In the genomic region with DNA sequence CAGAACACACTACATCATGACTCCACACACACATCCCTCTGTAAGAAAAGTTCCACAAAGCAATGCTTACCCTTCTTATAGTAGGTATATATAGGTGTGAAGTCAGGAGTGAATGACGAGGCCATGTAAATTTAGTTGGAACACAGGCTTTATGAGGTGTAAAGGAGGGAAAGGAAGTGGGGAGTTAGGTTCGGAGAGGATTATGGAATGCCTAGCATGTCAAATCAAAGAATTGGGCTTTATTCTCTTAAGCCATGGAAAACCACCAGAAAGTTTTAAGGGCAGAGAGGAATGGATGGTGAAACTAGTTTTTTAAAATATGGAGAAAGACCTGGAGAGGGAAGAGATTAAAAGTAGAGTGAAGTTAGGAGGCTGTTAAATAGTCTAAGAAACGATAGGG, we compare ENCODE assay signal across 25 cellular contexts. TPM values are rescaled to one million over a fixed set of nuclear protein-coding genes. Genes with fewer than 3 reads are reported as not detected.
DNase-seq lines count a peak whose midpoint lies in the region; ATAC-seq, FAIRE-seq and TF ChIP-seq lines count a peak whose summit lies in the region.
"Had no signal": no experiment of that assay in that cellular context is flagged by ENCODE, and none has a peak within 500 bp of the region (broad histone marks: within the 10 kb centered on the region; RNA-seq: fewer than 3 reads in every experiment).

No MANE protein-coding gene starts in this region.

- no peak overlapping the region for H3K4me3 Mint-ChIP-seq in activated naive CD8-positive, alpha-beta T cell treated with anti-CD3 and anti-CD28 coated beads for 36 hours
- H3K4me3 Mint-ChIP-seq in activated naive CD8-positive, alpha-beta T cell treated with anti-CD3 and anti-CD28 coated beads, Interleukin-2, amount 50 U/mL, for 24 hours, result no peak overlapping the region
- H3K4me3 Mint-ChIP-seq: CD8-positive, alpha-beta T cell; HFFc6 had no signal

- H3K4me3 ChIP-seq in endothelial cell of umbilical vein (replicated peaks in 1 of 3; ENCODE audit: insufficient read depth in 1 of 3, low read depth in 1 of 3, low read length in 3 of 3) (no peak overlapping the region), mucosa of descending colon (no peak overlapping the region)
- H3K4me3 ChIP-seq: A549, HAP-1, MG63, PC-9 had no signal

- DNase-seq in activated naive CD8-positive, alpha-beta T cell treated with anti-CD3 and anti-CD28 coated beads for 36 hours, result no peak
- no peak for DNase-seq in activated naive CD8-positive, alpha-beta T cell treated with anti-CD3 and anti-CD28 coated beads, Interleukin-2, amount 50 U/mL, for 24 hours
- DNase-seq in endothelial cell of umbilical vein (ENCODE audit: low read depth, low spot score) (no peak), NCI-H2196 (lab: John Stamatoyannopoulos, UW; ENCODE audit: unreplicated experiment) (no peak), ACHN (no peak), mucosa of descending colon (no peak)
- DNase-seq: C1 segment of cervical spinal cord; Caco-2; CD8-positive, alpha-beta T cell; GOT3; HFFc6; KBM-7; MG63; NCI-H1105 treated with DMSO at 0.1 percent for 48 hours; NCI-H1930; NCI-H2107; NCI-H446; NCI-H524 treated with DMSO at 0.1 percent for 48 hours; PC-9 had no signal

- H3K4me1 ChIP-seq in endothelial cell of umbilical vein (ENCODE audit: control insufficient read depth, extremely low read depth, insufficient read depth, low read length), result no peaks in the 10 kb centered on the region
- H3K4me1 ChIP-seq in mucosa of descending colon (ENCODE audit: low read depth), result no peaks in the 10 kb centered on the region
- H3K4me1 ChIP-seq: A549, Caco-2, HAP-1 had no signal

- H3K36me3 ChIP-seq in endothelial cell of umbilical vein (ENCODE audit: control insufficient read depth in 2 of 2, extremely low read depth in 1 of 2, insufficient read depth in 2 of 2, low read length in 2 of 2) (peaks cover 12 to 14% of the 10 kb centered on the region in 2 experiments), mucosa of descending colon (ENCODE audit: low read depth) (no peaks in the 10 kb centered on the region)

- TF ChIP-seq CTCF in VCaP (conservative IDR thresholded peaks at IDR 0.05), result no peak
- TF ChIP-seq CTCF in endothelial cell of umbilical vein (IDR thresholded peaks at IDR 0.05; ENCODE audit: extremely low read depth in 1 of 2, insufficient read depth in 1 of 2, low read depth in 1 of 2, low read length in 2 of 2), result no peak
- TF ChIP-seq CTCF in mucosa of descending colon (IDR thresholded peaks at IDR 0.05), result no peak

- H3K9ac ChIP-seq in endothelial cell of umbilical vein (replicated peaks; ENCODE audit: extremely low read depth, insufficient read depth, low read length), result no peak overlapping the region

- ATAC-seq in activated naive CD8-positive, alpha-beta T cell treated with anti-CD3 and anti-CD28 coated beads, Interleukin-2, amount 50 U/mL, for 24 hours, result no peak
- ATAC-seq in mucosa of descending colon, result no peak
- ATAC-seq: A549; CD8-positive, alpha-beta T cell; Right ventricle myocardium inferior had no signal

- POLR2A ChIA-PET in endothelial cell of umbilical vein (lab: Charles Lee), result no interaction called here

- FAIRE-seq in endothelial cell of umbilical vein (lab: Jason Lieb, UNC), result peak; percentile 8
- FAIRE-seq: A549, G401.6, HTR-8/SVneo had no signal

- CTCF ChIA-PET in endothelial cell of umbilical vein (lab: Charles Lee), result no interaction called here

- H3K27me3 ChIP-seq in endothelial cell of umbilical vein (ENCODE audit: control insufficient read depth in 2 of 2, insufficient read depth in 2 of 2, low read length in 2 of 2), result no peaks in the 10 kb centered on the region
- H3K27me3 ChIP-seq: MG63 had no signal

- dilution Hi-C loops in endothelial cell of umbilical vein (cut with MboI; ENCODE audit: extremely low pct_ligation_motif_present, low sequenced_read_pairs), result no loop called here

- H3K27ac Mint-ChIP-seq in activated naive CD8-positive, alpha-beta T cell treated with anti-CD3 and anti-CD28 coated beads for 36 hours, result peak overlapping the region; percentile 2
- no peak overlapping the region for H3K27ac Mint-ChIP-seq in activated naive CD8-positive, alpha-beta T cell treated with anti-CD3 and anti-CD28 coated beads, Interleukin-2, amount 50 U/mL, for 24 hours
- H3K27ac Mint-ChIP-seq: CD8-positive, alpha-beta T cell; HFFc6 had no signal

- H3K79me2 ChIP-seq in endothelial cell of umbilical vein (ENCODE audit: control insufficient read depth, insufficient read depth, low read length), result no peaks in the 10 kb centered on the region

- TF ChIP-seq POLR2A in endothelial cell of umbilical vein (IDR thresholded peaks at IDR 0.05; ENCODE audit: low read depth, low read length), result no peak

- no peaks in the 10 kb centered on the region for H4K20me1 ChIP-seq in endothelial cell of umbilical vein (replicated peaks; ENCODE audit: control insufficient read depth, extremely low read depth, insufficient read depth, low read length)

- in situ Hi-C loops in ACHN (cut with HindIII; ENCODE audit: low pct_ligation_motif_present, low pct_unique_long_range_greater_than_20kb, low sequenced_read_pairs), result no loop called here

- peaks cover 7% of the 10 kb centered on the region for H3K36me3 Mint-ChIP-seq in activated naive CD8-positive, alpha-beta T cell treated with anti-CD3 and anti-CD28 coated beads for 36 hours
- H3K36me3 Mint-ChIP-seq in activated naive CD8-positive, alpha-beta T cell treated with anti-CD3 and anti-CD28 coated beads, Interleukin-2, amount 50 U/mL, for 24 hours (ENCODE audit: low read depth), result peaks cover 32% of the 10 kb centered on the region

- H3K9me3 ChIP-seq in endothelial cell of umbilical vein (replicated peaks; ENCODE audit: control insufficient read depth, insufficient read depth, low read length) (no peaks in the 10 kb centered on the region), mucosa of descending colon (no peaks in the 10 kb centered on the region)
- H3K9me3 ChIP-seq: A549, Caco-2, HAP-1, MG63 had no signal

- no peaks in the 10 kb centered on the region for H3K27me3 Mint-ChIP-seq in activated naive CD8-positive, alpha-beta T cell treated with anti-CD3 and anti-CD28 coated beads for 36 hours
- no peaks in the 10 kb centered on the region for H3K27me3 Mint-ChIP-seq in activated naive CD8-positive, alpha-beta T cell treated with anti-CD3 and anti-CD28 coated beads, Interleukin-2, amount 50 U/mL, for 24 hours

- intact Hi-C loops in endothelial cell of umbilical vein (cut with micrococcal nuclease), result loop anchor here (2.0 kb wide), 1 partner anchor 35 kb away; no protein-coding TSS in a partner anchor
- intact Hi-C loops in mucosa of descending colon (cut with DNase I, micrococcal nuclease), result no loop called here

- H3K9me3 Mint-ChIP-seq in activated naive CD8-positive, alpha-beta T cell treated with anti-CD3 and anti-CD28 coated beads for 36 hours, result no peaks in the 10 kb centered on the region
- no peaks in the 10 kb centered on the region for H3K9me3 Mint-ChIP-seq in activated naive CD8-positive, alpha-beta T cell treated with anti-CD3 and anti-CD28 coated beads, Interleukin-2, amount 50 U/mL, for 24 hours
- H3K9me3 Mint-ChIP-seq: CD8-positive, alpha-beta T cell; HFFc6 had no signal

- H3K27ac ChIP-seq in VCaP (peak overlapping the region; percentile 32; the same call in 1 of the 2 replicates), endothelial cell of umbilical vein (ENCODE audit: insufficient read depth, low read depth, low read length) (no peak overlapping the region)
- H3K27ac ChIP-seq: A549, PC-9 had no signal

- H3K9me1 ChIP-seq in endothelial cell of umbilical vein (replicated peaks; ENCODE audit: control insufficient read depth, extremely low read depth, insufficient read depth, low read length), result no peaks in the 10 kb centered on the region

- no peak overlapping the region for H3K4me2 ChIP-seq in endothelial cell of umbilical vein (ENCODE audit: insufficient read depth, low read length)
- H3K4me2 ChIP-seq: A549, PC-9 had no signal

- H3K4me1 Mint-ChIP-seq in activated naive CD8-positive, alpha-beta T cell treated with anti-CD3 and anti-CD28 coated beads for 36 hours, result no peaks in the 10 kb centered on the region
- no peaks in the 10 kb centered on the region for H3K4me1 Mint-ChIP-seq in activated naive CD8-positive, alpha-beta T cell treated with anti-CD3 and anti-CD28 coated beads, Interleukin-2, amount 50 U/mL, for 24 hours

- BruUV-seq in endothelial cell of umbilical vein (replicated peaks; lab: Mats Ljungman, UMichigan), result no TSS peak

- H2AFZ ChIP-seq in endothelial cell of umbilical vein (ENCODE audit: low read depth, low read length), result no peak overlapping the region
- H2AFZ ChIP-seq: PC-9 had no signal

RNA-seq across cellular contexts. Expression of a gene that starts 26.3 kb away (rescaled TPM):
- under 1 TPM; 0.27 to 0.32 TPM for total RNA-seq in activated naive CD8-positive, alpha-beta T cell treated with anti-CD3 and anti-CD28 coated beads for 36 hours
- 0.18 TPM in 1 of 2 replicates, not detected in the other for total RNA-seq in endothelial cell of umbilical vein
- 0.06 TPM in 1 of 2 replicates, not detected in the other for polyA plus RNA-seq in endothelial cell of umbilical vein
- polyA plus RNA-seq in endothelial cell of umbilical vein (2011; cell fraction: cytosol; rRNA removed), result not detected in 2 replicates
- 0.18 and 0.36 TPM in 2 replicates for polyA plus RNA-seq in endothelial cell of umbilical vein (2011; cell fraction: nucleus; rRNA removed)
- polyA plus RNA-seq in endothelial cell of umbilical vein (2012), result 0.15 TPM in 1 of 2 replicates, not detected in the other
- not detected in 2 replicates for polyA minus RNA-seq in endothelial cell of umbilical vein
- not detected for polyA minus RNA-seq in endothelial cell of umbilical vein (2011; cell fraction: cytosol; rRNA and poly(A)+ RNA removed)
- polyA minus RNA-seq in endothelial cell of umbilical vein (2011; cell fraction: nucleus; rRNA and poly(A)+ RNA removed), result not detected in 2 replicates
- total RNA-seq in mucosa of descending colon, result under 1 TPM; 0.27 to 0.79 (median 0.67) TPM
- total RNA-seq: Right ventricle myocardium inferior had no signal

RNA-seq across cellular contexts. Expression of a gene that starts 41.8 kb away (rescaled TPM):
- total RNA-seq in activated naive CD8-positive, alpha-beta T cell treated with anti-CD3 and anti-CD28 coated beads for 36 hours, result 10 to 100 TPM; 31.3 to 36.0 TPM
- total RNA-seq in endothelial cell of umbilical vein (22.0 and 22.3 TPM in 2 replicates), mucosa of descending colon (10 to 100 TPM in 2 of 3 donors, 1 to 10 TPM in 1; 6.7 to 30.4 (median 11.2) TPM)
- polyA plus RNA-seq in endothelial cell of umbilical vein, result 16.7 and 17.3 TPM in 2 replicates
- polyA plus RNA-seq in endothelial cell of umbilical vein (2011; cell fraction: cytosol; rRNA removed), result 12.0 and 15.3 TPM in 2 replicates
- 11.8 and 12.7 TPM in 2 replicates for polyA plus RNA-seq in endothelial cell of umbilical vein (2011; cell fraction: nucleus; rRNA removed)
- polyA plus RNA-seq in endothelial cell of umbilical vein (2012), result 13.5 and 13.9 TPM in 2 replicates
- 10.2 and 12.8 TPM in 2 replicates for polyA minus RNA-seq in endothelial cell of umbilical vein
- 13.2 TPM for polyA minus RNA-seq in endothelial cell of umbilical vein (2011; cell fraction: cytosol; rRNA and poly(A)+ RNA removed)
- polyA minus RNA-seq in endothelial cell of umbilical vein (2011; cell fraction: nucleus; rRNA and poly(A)+ RNA removed), result 7.0 and 12.0 TPM in 2 replicates

RNA-seq across cellular contexts. Expression of a gene that starts 41.9 kb away (rescaled TPM):
- total RNA-seq in activated naive CD8-positive, alpha-beta T cell treated with anti-CD3 and anti-CD28 coated beads for 36 hours, result 100 to 1,000 TPM; 107 to 111 TPM
- total RNA-seq in endothelial cell of umbilical vein (93.6 and 101 TPM in 2 replicates), mucosa of descending colon (10 to 100 TPM; 34.8 to 62.9 (median 39.7) TPM)
- polyA plus RNA-seq in endothelial cell of umbilical vein, result 107 and 118 TPM in 2 replicates
- polyA plus RNA-seq in endothelial cell of umbilical vein (2011; cell fraction: cytosol; rRNA removed), result 99.0 and 120 TPM in 2 replicates
- polyA plus RNA-seq in endothelial cell of umbilical vein (2011; cell fraction: nucleus; rRNA removed), result 51.6 and 55.4 TPM in 2 replicates
- 78.2 and 122 TPM in 2 replicates for polyA plus RNA-seq in endothelial cell of umbilical vein (2012)
- polyA minus RNA-seq in endothelial cell of umbilical vein, result 104 and 114 TPM in 2 replicates
- polyA minus RNA-seq in endothelial cell of umbilical vein (2011; cell fraction: cytosol; rRNA and poly(A)+ RNA removed), result 59.4 TPM
- polyA minus RNA-seq in endothelial cell of umbilical vein (2011; cell fraction: nucleus; rRNA and poly(A)+ RNA removed), result 20.5 and 25.7 TPM in 2 replicates

RNA-seq across cellular contexts. Expression of a gene that starts 42.2 kb away (rescaled TPM):
- total RNA-seq in activated naive CD8-positive, alpha-beta T cell treated with anti-CD3 and anti-CD28 coated beads for 36 hours, result 10 to 100 TPM; 17.2 to 18.3 TPM
- total RNA-seq in endothelial cell of umbilical vein (43.4 and 45.3 TPM in 2 replicates), mucosa of descending colon (10 to 100 TPM; 59.6 to 84.6 (median 75.7) TPM)
- polyA plus RNA-seq in endothelial cell of umbilical vein, result 31.2 and 31.4 TPM in 2 replicates
- 31.8 and 34.4 TPM in 2 replicates for polyA plus RNA-seq in endothelial cell of umbilical vein (2011; cell fraction: cytosol; rRNA removed)
- polyA plus RNA-seq in endothelial cell of umbilical vein (2011; cell fraction: nucleus; rRNA removed), result 69.8 and 73.4 TPM in 2 replicates
- 27.3 and 27.8 TPM in 2 replicates for polyA plus RNA-seq in endothelial cell of umbilical vein (2012)
- 79.3 and 86.4 TPM in 2 replicates for polyA minus RNA-seq in endothelial cell of umbilical vein
- 19.5 TPM for polyA minus RNA-seq in endothelial cell of umbilical vein (2011; cell fraction: cytosol; rRNA and poly(A)+ RNA removed)
- 57.3 and 92.4 TPM in 2 replicates for polyA minus RNA-seq in endothelial cell of umbilical vein (2011; cell fraction: nucleus; rRNA and poly(A)+ RNA removed)
